ENCODE assay signal across 1 cellular context in the genomic region with DNA sequence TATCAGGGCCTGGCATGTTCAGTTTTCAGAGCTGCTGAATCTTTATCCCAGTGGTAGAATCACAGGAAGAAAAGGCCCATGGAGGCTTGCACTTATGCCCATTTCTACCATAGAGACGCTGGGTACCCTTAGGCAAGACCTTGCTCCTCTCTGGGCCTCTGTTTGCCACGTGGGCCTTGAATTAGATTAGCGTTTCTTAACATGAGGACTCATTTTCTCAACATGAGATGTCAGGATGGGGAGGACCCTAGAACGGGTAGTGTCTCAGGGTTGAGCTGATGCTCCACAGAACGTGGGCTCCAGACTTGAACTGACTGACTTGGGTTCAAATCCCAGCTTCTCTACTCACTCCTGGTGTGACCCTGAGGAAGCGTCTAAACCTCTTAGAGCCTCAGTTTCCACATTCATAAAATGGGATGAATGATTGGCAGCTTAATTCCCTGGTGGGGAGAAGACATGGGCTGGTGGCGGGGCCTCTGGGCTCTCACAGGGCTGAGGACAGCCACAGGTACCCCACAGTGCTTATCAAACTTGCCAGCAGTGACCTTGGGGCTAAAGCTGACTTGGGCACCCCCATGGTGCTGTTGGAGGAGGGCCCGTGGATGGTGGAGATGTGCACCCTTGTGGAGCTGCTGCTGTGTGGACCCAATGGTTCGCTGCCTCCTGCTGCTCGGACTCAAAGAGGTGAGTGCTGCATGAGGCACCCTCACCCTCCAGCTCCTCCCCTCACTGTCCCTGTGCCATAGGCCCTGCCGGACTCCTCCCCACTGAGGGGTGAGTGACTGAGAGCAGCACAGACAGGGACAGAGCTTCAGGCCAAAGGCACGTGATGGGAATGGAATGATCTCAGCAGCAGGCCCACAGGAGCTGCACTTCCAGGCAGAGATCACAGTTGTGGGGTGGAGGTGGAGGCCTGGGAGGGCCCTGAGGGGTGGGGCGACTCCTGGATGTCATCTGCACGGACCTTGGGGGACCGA.
TF ChIP-seq lines count a peak whose summit lies in the region.

No MANE protein-coding gene starts in this region.

TF ChIP-seq in GM23338, 12 proteins besides CTCF, POLR2A, EP300 and RAD21 (continued from another document):
- TF ChIP-seq, protein P1, sequence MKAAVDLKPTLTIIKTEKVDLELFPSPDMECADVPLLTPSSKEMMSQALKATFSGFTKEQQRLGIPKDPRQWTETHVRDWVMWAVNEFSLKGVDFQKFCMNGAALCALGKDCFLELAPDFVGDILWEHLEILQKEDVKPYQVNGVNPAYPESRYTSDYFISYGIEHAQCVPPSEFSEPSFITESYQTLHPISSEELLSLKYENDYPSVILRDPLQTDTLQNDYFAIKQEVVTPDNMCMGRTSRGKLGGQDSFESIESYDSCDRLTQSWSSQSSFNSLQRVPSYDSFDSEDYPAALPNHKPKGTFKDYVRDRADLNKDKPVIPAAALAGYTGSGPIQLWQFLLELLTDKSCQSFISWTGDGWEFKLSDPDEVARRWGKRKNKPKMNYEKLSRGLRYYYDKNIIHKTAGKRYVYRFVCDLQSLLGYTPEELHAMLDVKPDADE (IDR thresholded peaks at IDR 0.05) = no peak
